ENCODE assay signal across 8 cellular contexts in genomic region chr22:39519681-39520053, GRCh38. TPM values are rescaled to one million over a fixed set of nuclear protein-coding genes. Genes with fewer than 3 reads are reported as not detected.
DNase-seq lines count a peak whose midpoint lies in the region; ATAC-seq, FAIRE-seq and TF ChIP-seq lines count a peak whose summit lies in the region.

No MANE protein-coding gene starts in this region.

- peak; percentile 30 for TF ChIP-seq CTCF in bronchial epithelial cell (IDR thresholded peaks at IDR 0.05; ENCODE audit: insufficient read depth, low read length, severe bottlenecking)

- H3K36me3 ChIP-seq in bronchial epithelial cell (ENCODE audit: control insufficient read depth, insufficient read depth, low read length), result peaks cover 24% of the 10 kb centered on the region
- peaks cover 33 to 38% of the 10 kb centered on the region in 2 donors for H3K36me3 ChIP-seq in stomach smooth muscle (ENCODE audit: control insufficient read depth in 2 of 2, insufficient read depth in 2 of 2, low read length in 2 of 2)

- peak overlapping the region; percentile 96 for H3K4me3 Mint-ChIP-seq in activated T-cell treated with anti-CD3 and anti-CD28 coated beads, Interleukin-2, amount 50 U/mL, for 24 hours

- H3K4me1 ChIP-seq in stomach smooth muscle (ENCODE audit: control insufficient read depth, insufficient read depth, low read length), result peaks cover 46% of the 10 kb centered on the region

- H3K9me3 ChIP-seq in stomach smooth muscle (ENCODE audit: control insufficient read depth in 2 of 2, low read length in 2 of 2), result no peaks in the 10 kb centered on the region

- peaks cover 95% of the 10 kb centered on the region for H3K36me3 Mint-ChIP-seq in activated T-cell treated with anti-CD3 and anti-CD28 coated beads, Interleukin-2, amount 50 U/mL, for 24 hours (ENCODE audit: low read depth)

- H3K9me3 Mint-ChIP-seq in activated T-cell treated with anti-CD3 and anti-CD28 coated beads, Interleukin-2, amount 50 U/mL, for 24 hours, result no peaks in the 10 kb centered on the region

- DNase-seq in activated T-cell treated with anti-CD3 and anti-CD28 coated beads, Interleukin-2, amount 50 U/mL, for 24 hours, result no peak
- DNase-seq in activated T-cell treated with anti-CD3 and anti-CD28 coated beads, Interleukin-2, amount 50 U/mL, for 1 hour, result no peak
- DNase-seq in NCI-H69 (lab: John Stamatoyannopoulos, UW) (peak; percentile 80), bronchial epithelial cell (ENCODE audit: low read depth) (no peak)
- DNase-seq in stimulated activated naive CD4-positive, alpha-beta T cell treated with Interleukin-2 at 50 U/mL for 16 hours (lab: John Stamatoyannopoulos, UW), result no peak

- FAIRE-seq in bronchial epithelial cell (lab: Jason Lieb, UNC), result no peak

- peak; percentile 17 for ATAC-seq in HG02571 (IDR thresholded peaks at IDR 0.05; ENCODE audit: unreplicated experiment)

- peak overlapping the region; percentile 99 for H3K9ac ChIP-seq in stomach smooth muscle (ENCODE audit: low read length in 2 of 2)

- peak overlapping the region; percentile 91 for H3K4me3 ChIP-seq in bronchial epithelial cell (ENCODE audit: low read depth, low read length)
- peak overlapping the region; percentile 94 to 98 for H3K4me3 ChIP-seq in stomach smooth muscle (ENCODE audit: low read length in 2 of 2)

- H3K27ac ChIP-seq in layer of hippocampus (ENCODE audit: low read depth, low read length), result peak overlapping the region; percentile 99
- H3K27ac ChIP-seq in stomach smooth muscle (ENCODE audit: low read length), result peak overlapping the region; percentile 99

- peaks cover 68% of the 10 kb centered on the region for H3K4me1 Mint-ChIP-seq in activated T-cell treated with anti-CD3 and anti-CD28 coated beads, Interleukin-2, amount 50 U/mL, for 24 hours (ENCODE audit: low read depth)

- H3K27me3 ChIP-seq in bronchial epithelial cell (ENCODE audit: control insufficient read depth, insufficient read depth, low read length) (no peaks in the 10 kb centered on the region), layer of hippocampus (ENCODE audit: control insufficient read depth, insufficient read depth, low read length) (no peaks in the 10 kb centered on the region), stomach smooth muscle (ENCODE audit: control insufficient read depth in 1 of 2, insufficient read depth in 2 of 2, low read length in 2 of 2) (no peaks in the 10 kb centered on the region)

- peak overlapping the region; percentile 99 for H3K27ac Mint-ChIP-seq in activated T-cell treated with anti-CD3 and anti-CD28 coated beads, Interleukin-2, amount 50 U/mL, for 24 hours

- H3K27me3 Mint-ChIP-seq in activated T-cell treated with anti-CD3 and anti-CD28 coated beads, Interleukin-2, amount 50 U/mL, for 24 hours, result no peaks in the 10 kb centered on the region

RNA-seq across cellular contexts. Expression of gene ATF4, which starts 0.7 kb away (rescaled TPM):
- 410 and 516 TPM in 2 replicates for total RNA-seq in bronchial epithelial cell

RNA-seq across cellular contexts. Expression of gene RPS19BP1, which starts 12.9 kb away (rescaled TPM):
- 55.2 and 72.1 TPM in 2 replicates for total RNA-seq in bronchial epithelial cell

RNA-seq across cellular contexts. Expression of gene MIEF1, which starts 17.6 kb away (rescaled TPM):
- 23.7 and 25.6 TPM in 2 replicates for total RNA-seq in bronchial epithelial cell

RNA-seq across cellular contexts. Expression of gene CACNA1I, which starts 50.9 kb away (rescaled TPM):
- not detected in 2 replicates for total RNA-seq in bronchial epithelial cell
